In the genomic region with DNA sequence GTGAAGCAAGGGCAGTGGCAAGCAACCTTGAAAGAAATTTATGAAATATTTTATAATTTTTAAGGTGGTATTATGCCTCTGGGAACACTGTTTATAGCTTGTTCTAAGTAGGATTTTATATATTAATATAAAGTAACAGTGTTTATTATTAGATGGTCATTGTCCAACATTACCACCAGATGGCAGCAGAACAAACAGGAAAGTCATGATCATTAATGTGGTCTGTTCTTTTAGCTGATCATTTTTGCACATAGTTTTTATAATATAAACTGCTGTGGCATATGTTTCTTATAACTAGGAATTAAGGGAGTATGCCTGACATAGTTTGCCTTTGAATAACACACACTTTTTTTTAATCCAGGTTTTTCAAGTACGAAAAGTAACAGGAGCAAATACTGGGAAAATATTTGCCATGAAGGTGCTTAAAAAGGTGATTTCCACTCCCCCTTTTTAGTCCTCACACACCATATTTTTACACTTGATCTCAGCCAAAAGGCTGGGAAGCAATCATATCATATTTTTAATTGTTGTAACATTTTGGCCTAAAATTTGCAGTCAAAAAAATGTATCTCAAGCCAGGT, we compare ENCODE assay signal across 8 cellular contexts. TPM values are rescaled to one million over a fixed set of nuclear protein-coding genes. Genes with fewer than 3 reads are reported as not detected.
DNase-seq lines count a peak whose midpoint lies in the region; ATAC-seq and TF ChIP-seq lines count a peak whose summit lies in the region.

No MANE protein-coding gene starts in this region.

- H3K27ac Mint-ChIP-seq in MCF 10A (ENCODE audit: low read depth, unreplicated experiment): no peak overlapping the region

- H3K36me3 ChIP-seq in BE2C: peaks cover 30% of the 10 kb centered on the region
- peaks cover 63% of the 10 kb centered on the region for H3K36me3 ChIP-seq in MG63

- H3K4me1 Mint-ChIP-seq in MCF 10A (ENCODE audit: insufficient read depth, unreplicated experiment): no peaks in the 10 kb centered on the region

- TF ChIP-seq CTCF in BE2C (IDR thresholded peaks at IDR 0.05; ENCODE audit: low read depth, low read length) (peak; percentile 62), MCF 10A (IDR thresholded peaks at IDR 0.05; ENCODE audit: unreplicated experiment) (peak; percentile 36)

- no peak overlapping the region for H3K4me3 ChIP-seq in BE2C (ENCODE audit: low read depth, low read length)
- no peak overlapping the region for H3K4me3 ChIP-seq in MG63

- ATAC-seq in left lobe of liver: peak; percentile 78
- no peak for ATAC-seq in HG03521 (IDR thresholded peaks at IDR 0.05; ENCODE audit: unreplicated experiment)

- H3K27me3 ChIP-seq in BE2C (no peaks in the 10 kb centered on the region), MG63 (no peaks in the 10 kb centered on the region)

- H3K4me1 ChIP-seq in BE2C: no peaks in the 10 kb centered on the region

- H3K9me3 ChIP-seq in BE2C: no peaks in the 10 kb centered on the region
- H3K9me3 ChIP-seq in MG63: no peaks in the 10 kb centered on the region

- intact Hi-C loops in MCF 10A (cut with micrococcal nuclease): loop anchor here (1.0 to 10.0 kb wide), 2 partner anchors 120 to 161 kb away; no protein-coding TSS in a partner anchor

- no peaks in the 10 kb centered on the region for H3K9me3 Mint-ChIP-seq in MCF 10A (ENCODE audit: unreplicated experiment)

- peaks cover 90% of the 10 kb centered on the region for H3K36me3 Mint-ChIP-seq in MCF 10A (ENCODE audit: insufficient read depth, unreplicated experiment)

- POLR2A ChIA-PET in MCF 10A (lab: Yijun Ruan, JAX): interaction anchor here (0.8 to 0.9 kb wide), 2 partner anchors 20 to 50 kb away, joined by 3 to 4 read pairs; partner anchors contain the start of gene RNFT1

- no peaks in the 10 kb centered on the region for H3K27me3 Mint-ChIP-seq in MCF 10A (ENCODE audit: insufficient read depth, unreplicated experiment)

- BruUV-seq in MCF 10A (replicated peaks; lab: Mats Ljungman, UMichigan): no TSS peak

- no peak overlapping the region for H3K4me3 Mint-ChIP-seq in MCF 10A (ENCODE audit: unreplicated experiment)

- DNase-seq in BE2C (peak; percentile 25), GM19238 (ENCODE audit: insufficient read length, low spot score) (peak; percentile 10), NCI-H460 (ENCODE audit: extremely low read depth, low read depth) (peak; percentile 43), MCF 10A (ENCODE audit: unreplicated experiment) (peak; percentile 54), left lobe of liver (ENCODE audit: low spot score) (no peak), MG63 (no peak)
- DNase-seq in effector CD8-positive, alpha-beta T cell (lab: John Stamatoyannopoulos, UW): no peak

- CTCF ChIA-PET in MCF 10A (lab: Yijun Ruan, JAX): interaction anchor here (0.6 to 2.0 kb wide), 26 partner anchors 8 to 1295 kb away, joined by 3 to 21 read pairs (median 4); no protein-coding TSS in a partner anchor

RNA-seq across cellular contexts. Expression of gene RPS6KB1, which starts 21.4 kb away (rescaled TPM):
- polyA plus RNA-seq in BE2C (2012; ENCODE audit: insufficient read depth, insufficient read length, low read depth): 30.9 TPM
- total RNA-seq in NCI-H460 (2014; rRNA removed; shearing (Covaris generic)): 21.7 and 27.7 TPM in 2 replicates
- polyA plus RNA-seq in NCI-H460 (2014; cell fraction: nucleus; rRNA removed): 74.5 and 80.9 TPM in 2 replicates
- total RNA-seq in MCF 10A (2022) (37.4 and 48.4 TPM in 2 replicates), left lobe of liver (16.4 TPM)
- 10.0 and 10.7 TPM in 2 replicates for total RNA-seq in MG63 (2014; rRNA removed; shearing (Covaris generic); ENCODE audit: low replicate concordance)

RNA-seq across cellular contexts. Expression of gene TUBD1, which starts 21.6 kb away (rescaled TPM):
- polyA plus RNA-seq in BE2C (2012; ENCODE audit: insufficient read depth, insufficient read length, low read depth): 6.3 TPM
- total RNA-seq in NCI-H460 (2014; rRNA removed; shearing (Covaris generic)): 5.7 and 10.5 TPM in 2 replicates
- 7.8 and 9.3 TPM in 2 replicates for polyA plus RNA-seq in NCI-H460 (2014; cell fraction: nucleus; rRNA removed)
- total RNA-seq in MCF 10A (2022) (4.4 and 5.2 TPM in 2 replicates), left lobe of liver (6.2 TPM)
- 12.9 and 13.6 TPM in 2 replicates for total RNA-seq in MG63 (2014; rRNA removed; shearing (Covaris generic); ENCODE audit: low replicate concordance)

RNA-seq across cellular contexts. Expression of gene RNFT1, which starts 50.2 kb away (rescaled TPM):
- 9.8 TPM for polyA plus RNA-seq in BE2C (2012; ENCODE audit: insufficient read depth, insufficient read length, low read depth)
- 20.7 and 22.0 TPM in 2 replicates for total RNA-seq in NCI-H460 (2014; rRNA removed; shearing (Covaris generic))
- 46.1 and 48.4 TPM in 2 replicates for polyA plus RNA-seq in NCI-H460 (2014; cell fraction: nucleus; rRNA removed)
- total RNA-seq in MCF 10A (2022) (16.7 and 18.9 TPM in 2 replicates), left lobe of liver (22.8 TPM)
- total RNA-seq in MG63 (2014; rRNA removed; shearing (Covaris generic); ENCODE audit: low replicate concordance): 8.6 and 24.1 TPM in 2 replicates

Comparison
In these comparisons a context has a peak if more than half of its experiments do, and no peak if none do; other contexts are left out.
1. DNase-seq: peak in BE2C (single experiment), GM19238 (single experiment), NCI-H460 (single experiment) and MCF 10A (single experiment); none in left lobe of liver (single experiment), effector CD8-positive, alpha-beta T cell (single experiment) and MG63 (single experiment).